8 cellular contexts compared by ENCODE assay signal in the genomic region with DNA sequence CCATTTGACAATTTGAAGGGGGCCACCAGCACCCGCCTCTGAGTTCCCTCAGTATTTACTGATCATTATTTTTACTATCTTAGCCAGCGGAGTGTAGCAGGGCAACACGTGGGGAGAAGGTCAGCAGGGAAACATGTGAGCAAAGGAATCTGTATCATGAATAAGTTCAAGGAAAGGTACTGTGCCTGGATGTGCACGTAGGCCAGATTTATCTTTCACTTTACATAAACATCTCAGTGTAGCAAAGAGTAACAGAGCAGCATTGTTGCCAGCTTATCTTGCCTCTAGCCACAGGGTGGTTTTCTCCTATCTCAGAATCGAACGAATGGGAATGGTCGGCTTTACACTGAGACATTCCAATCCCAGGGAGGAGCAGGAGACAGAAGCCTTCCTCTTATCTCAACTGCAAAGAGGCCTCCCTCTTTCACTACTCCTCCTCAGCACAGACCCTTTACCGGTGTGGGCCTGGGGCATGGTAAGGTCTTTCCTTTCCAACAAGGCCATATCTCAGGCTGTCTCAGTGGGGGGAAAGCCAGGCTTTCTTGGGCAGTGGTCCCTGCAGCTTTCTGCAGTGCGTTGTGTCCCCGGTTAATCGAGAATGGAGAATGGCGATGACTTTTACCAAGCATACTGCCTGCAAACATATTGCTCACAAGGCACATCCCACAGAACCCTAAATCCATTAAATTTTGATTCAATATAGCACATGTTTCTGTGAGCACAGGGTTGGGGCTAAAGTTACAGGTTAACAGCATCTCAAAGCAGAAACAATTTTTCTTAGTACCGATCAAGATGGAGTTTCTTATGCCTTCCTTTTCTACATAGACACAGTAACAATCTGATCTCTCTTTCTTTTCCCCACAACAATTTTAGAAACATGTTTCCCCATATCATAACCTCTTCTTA. TPM values are rescaled to one million over a fixed set of nuclear protein-coding genes. Genes with fewer than 3 reads are reported as not detected.
DNase-seq lines count a peak whose midpoint lies in the region; ATAC-seq, FAIRE-seq and TF ChIP-seq lines count a peak whose summit lies in the region.
"Not testable (repeated sequence)": the region's sequence is repeated elsewhere in the genome, so short reads cannot be mapped to it uniquely, and the experiment has no call there.

No MANE protein-coding gene starts in this region.

- CTCF ChIA-PET in activated CD8-positive, alpha-beta T cell treated with anti-CD3 and anti-CD28 coated beads, Interleukin-2, amount 10 ng/mL, durations not matched to agents 7 days and 5 days (lab: Charles Lee): interaction anchor here (1.1 to 1.4 kb wide), 7 partner anchors 12 to 135 kb away, joined by 3 to 15 read pairs (median 5); no protein-coding TSS in a partner anchor

- H3K27ac ChIP-seq in brain microvascular endothelial cell; keratinocyte (ENCODE audit: control insufficient read depth, insufficient read depth, low read length); neural progenitor cell: not testable (repeated sequence)

- not testable (repeated sequence) for ATAC-seq in activated CD8-positive, alpha-beta T cell treated with anti-CD3 and anti-CD28 coated beads, Interleukin-2, amount 10 ng/mL, durations not matched to agents 7 days and 5 days

- not testable (repeated sequence) for H3K4me3 ChIP-seq in brain microvascular endothelial cell (ENCODE audit: low read depth, low read length); fibroblast of pulmonary artery (replicated peaks; ENCODE audit: low read depth, low read length); keratinocyte (ENCODE audit: control insufficient read depth in 2 of 3, extremely low read depth in 1 of 3, insufficient read depth in 2 of 3, low read depth in 1 of 3, low read length in 3 of 3); neural progenitor cell

- H3K9me3 ChIP-seq in keratinocyte (ENCODE audit: control insufficient read depth, low read depth, low read length); neural progenitor cell (ENCODE audit: low read depth): not testable (repeated sequence)

- H3K36me3 Mint-ChIP-seq in activated CD8-positive, alpha-beta T cell treated with anti-CD3 and anti-CD28 coated beads, Interleukin-2, amount 10 ng/mL, durations not matched to agents 7 days and 5 days (ENCODE audit: low read depth); neural progenitor cell; type B pancreatic cell: not testable (repeated sequence)

- peaks cover 20% of the 10 kb centered on the region for H3F3A ChIP-seq in neural progenitor cell (ENCODE audit: low read depth)

- not testable (repeated sequence) for H3K36me3 ChIP-seq in brain microvascular endothelial cell (replicated peaks); keratinocyte (ENCODE audit: control insufficient read depth in 2 of 2, extremely low read depth in 1 of 2, insufficient read depth in 2 of 2, low read length in 2 of 2); neural progenitor cell

- H3K27me3 ChIP-seq in brain microvascular endothelial cell (replicated peaks); keratinocyte (ENCODE audit: control insufficient read depth, extremely low read depth, insufficient read depth, low read length); neural progenitor cell: not testable (repeated sequence)

- H3K4me3 Mint-ChIP-seq in activated CD8-positive, alpha-beta T cell treated with anti-CD3 and anti-CD28 coated beads, Interleukin-2, amount 10 ng/mL, durations not matched to agents 7 days and 5 days; neural progenitor cell; type B pancreatic cell: not testable (repeated sequence)

- H3K9ac ChIP-seq in keratinocyte (ENCODE audit: control insufficient read depth, extremely low read depth, insufficient read depth, low read length); neural progenitor cell: not testable (repeated sequence)

- FAIRE-seq in keratinocyte (lab: Jason Lieb, UNC): peak; percentile 43

- POLR2A ChIA-PET in activated CD8-positive, alpha-beta T cell treated with anti-CD3 and anti-CD28 coated beads, Interleukin-2, amount 10 ng/mL, durations not matched to agents 7 days and 5 days (lab: Charles Lee): not testable (repeated sequence)

- H3K9me1 ChIP-seq in keratinocyte (ENCODE audit: control insufficient read depth, extremely low read depth, insufficient read depth, low read length): not testable (repeated sequence)

- in situ Hi-C loops in brain microvascular endothelial cell (cut with HindIII; ENCODE audit: low pct_ligation_motif_present, low sequenced_read_pairs): not testable (repeated sequence)

- dilution Hi-C loops in keratinocyte (cut with MboI; ENCODE audit: extremely low pct_ligation_motif_present, low sequenced_read_pairs): not testable (repeated sequence)

- H3K79me2 ChIP-seq in keratinocyte (ENCODE audit: control insufficient read depth, insufficient read depth, low read length); neural progenitor cell (ENCODE audit: low read depth): not testable (repeated sequence)

- H2AFZ ChIP-seq in keratinocyte (ENCODE audit: control insufficient read depth, low read length) (peak overlapping the region; percentile 66), neural progenitor cell (replicated peaks) (peak overlapping the region; percentile 90)

- DNase-seq in HT-29 (ENCODE audit: low spot score): peak; percentile 67
- DNase-seq in RPMI7951 (ENCODE audit: low read depth): peak; percentile 20
- peak; percentile 9 for DNase-seq in activated CD8-positive, alpha-beta T cell treated with anti-CD3 and anti-CD28 coated beads, Interleukin-2, amount 10 ng/mL, durations not matched to agents 7 days and 5 days
- peak; percentile 54 for DNase-seq in brain microvascular endothelial cell
- DNase-seq in fibroblast of pulmonary artery (ENCODE audit: low read depth): peak; percentile 22
- not testable (repeated sequence) for DNase-seq in keratinocyte (ENCODE audit: low read depth, low spot score)
- DNase-seq in neural progenitor cell (ENCODE audit: low spot score): peak; percentile 62
- peak; percentile 45 for DNase-seq in type B pancreatic cell (ENCODE audit: extremely low spot score, unreplicated experiment)

- TF ChIP-seq CTCF in brain microvascular endothelial cell (IDR thresholded peaks at IDR 0.05; ENCODE audit: low read depth, low read length, missing control alignments); fibroblast of pulmonary artery (IDR thresholded peaks at IDR 0.05; ENCODE audit: low read length, missing control alignments); keratinocyte (optimal IDR thresholded peaks at IDR 0.05 in 1 of 3, IDR thresholded peaks at IDR 0.05 in 1 of 3, conservative IDR thresholded peaks at IDR 0.05 in 1 of 3; ENCODE audit: extremely low read depth in 1 of 3, insufficient read depth in 2 of 3, low read length in 3 of 3); neural progenitor cell (IDR thresholded peaks at IDR 0.05); type B pancreatic cell (conservative IDR thresholded peaks at IDR 0.05): not testable (repeated sequence)

- H3K27me3 Mint-ChIP-seq in activated CD8-positive, alpha-beta T cell treated with anti-CD3 and anti-CD28 coated beads, Interleukin-2, amount 10 ng/mL, durations not matched to agents 7 days and 5 days (ENCODE audit: low read depth); neural progenitor cell (ENCODE audit: insufficient read depth, low read depth); type B pancreatic cell: not testable (repeated sequence)

- not testable (repeated sequence) for H3K9me3 Mint-ChIP-seq in activated CD8-positive, alpha-beta T cell treated with anti-CD3 and anti-CD28 coated beads, Interleukin-2, amount 10 ng/mL, durations not matched to agents 7 days and 5 days (ENCODE audit: insufficient read depth); neural progenitor cell; type B pancreatic cell

- not testable (repeated sequence) for H3K27ac Mint-ChIP-seq in activated CD8-positive, alpha-beta T cell treated with anti-CD3 and anti-CD28 coated beads, Interleukin-2, amount 10 ng/mL, durations not matched to agents 7 days and 5 days; neural progenitor cell
- peak overlapping the region; percentile 25 for H3K27ac Mint-ChIP-seq in type B pancreatic cell

- H3K4me1 Mint-ChIP-seq in activated CD8-positive, alpha-beta T cell treated with anti-CD3 and anti-CD28 coated beads, Interleukin-2, amount 10 ng/mL, durations not matched to agents 7 days and 5 days (ENCODE audit: low read depth): not testable (repeated sequence)
- peaks cover 34% of the 10 kb centered on the region for H3K4me1 Mint-ChIP-seq in neural progenitor cell
- peaks cover 15% of the 10 kb centered on the region for H3K4me1 Mint-ChIP-seq in type B pancreatic cell (ENCODE audit: unreplicated experiment)

- H3K4me1 ChIP-seq in keratinocyte (ENCODE audit: control insufficient read depth, extremely low read depth, insufficient read depth, low read length): not testable (repeated sequence)
- H3K4me1 ChIP-seq in neural progenitor cell: peaks cover 24% of the 10 kb centered on the region

- not testable (repeated sequence) for H4K20me1 ChIP-seq in keratinocyte (ENCODE audit: control insufficient read depth, extremely low read depth, insufficient read depth, low read length); neural progenitor cell (ENCODE audit: low read depth)

- H3K4me2 ChIP-seq in keratinocyte (ENCODE audit: control insufficient read depth, extremely low read depth, insufficient read depth, low read depth, low read length): not testable (repeated sequence)
- H3K4me2 ChIP-seq in neural progenitor cell: peak overlapping the region; percentile 41

RNA-seq across cellular contexts. Expression of gene SERPINB9, which starts 23.0 kb away (rescaled TPM):
- total RNA-seq in HT-29 (2014; rRNA removed; shearing (Covaris generic)): 2.0 and 2.9 TPM in 2 replicates
- total RNA-seq in RPMI7951 (2014; rRNA removed; shearing (Covaris generic)): 0.10 and 0.12 TPM in 2 replicates
- 10 to 100 TPM; 36.9 to 38.1 TPM for total RNA-seq in activated CD8-positive, alpha-beta T cell treated with anti-CD3 and anti-CD28 coated beads, Interleukin-2, amount 10 ng/mL, durations not matched to agents 7 days and 5 days
- 0.20 to 0.39 TPM (median 0.32 TPM) in 3 replicates for polyA plus RNA-seq in keratinocyte
- 0.12 TPM for polyA plus RNA-seq in keratinocyte (2011; ENCODE audit: low read depth)
- polyA plus RNA-seq in keratinocyte (2011; cell fraction: cytosol; rRNA removed): 0.16 and 0.30 TPM in 2 replicates
- polyA plus RNA-seq in keratinocyte (2011; cell fraction: nucleus; rRNA removed): 0.23 and 0.31 TPM in 2 replicates
- polyA plus RNA-seq in keratinocyte (2012; ENCODE audit: low replicate concordance): 0.14 and 0.37 TPM in 2 replicates
- polyA minus RNA-seq in keratinocyte: 0.46 to 0.56 TPM (median 0.48 TPM) in 3 replicates
- not detected for polyA minus RNA-seq in keratinocyte (2011; cell fraction: cytosol; rRNA and poly(A)+ RNA removed)
- 0.39 TPM in 1 of 2 replicates, not detected in the other for polyA minus RNA-seq in keratinocyte (2011; cell fraction: nucleus; rRNA and poly(A)+ RNA removed)
- total RNA-seq in neural progenitor cell (ENCODE audit: low replicate concordance) (0.59 and 0.94 TPM in 2 replicates), type B pancreatic cell (ENCODE audit: low replicate concordance) (6.0 and 6.5 TPM in 2 replicates)

RNA-seq across cellular contexts. Expression of gene SERPINB6, which starts 45.3 kb away (rescaled TPM):
- total RNA-seq in HT-29 (2014; rRNA removed; shearing (Covaris generic)): 68.0 and 74.6 TPM in 2 replicates
- 92.6 and 101 TPM in 2 replicates for total RNA-seq in RPMI7951 (2014; rRNA removed; shearing (Covaris generic))
- 10 to 100 TPM; 51.0 to 52.8 TPM for total RNA-seq in activated CD8-positive, alpha-beta T cell treated with anti-CD3 and anti-CD28 coated beads, Interleukin-2, amount 10 ng/mL, durations not matched to agents 7 days and 5 days
- 66.1 to 78.2 TPM (median 66.4 TPM) in 3 replicates for polyA plus RNA-seq in keratinocyte
- 43.0 TPM for polyA plus RNA-seq in keratinocyte (2011; ENCODE audit: low read depth)
- polyA plus RNA-seq in keratinocyte (2011; cell fraction: cytosol; rRNA removed): 84.2 and 87.7 TPM in 2 replicates
- polyA plus RNA-seq in keratinocyte (2011; cell fraction: nucleus; rRNA removed): 72.5 and 77.2 TPM in 2 replicates
- polyA plus RNA-seq in keratinocyte (2012; ENCODE audit: low replicate concordance): 41.9 and 70.2 TPM in 2 replicates
- 36.0 to 55.1 TPM (median 46.5 TPM) in 3 replicates for polyA minus RNA-seq in keratinocyte
- 46.2 TPM for polyA minus RNA-seq in keratinocyte (2011; cell fraction: cytosol; rRNA and poly(A)+ RNA removed)
- polyA minus RNA-seq in keratinocyte (2011; cell fraction: nucleus; rRNA and poly(A)+ RNA removed): 18.0 and 28.6 TPM in 2 replicates
- total RNA-seq in neural progenitor cell (ENCODE audit: low replicate concordance): 13.3 and 17.4 TPM in 2 replicates
- 57.5 and 61.2 TPM in 2 replicates for total RNA-seq in type B pancreatic cell (ENCODE audit: low replicate concordance)
